In genomic region chr17:64128787-64129514, GRCh38 we compare ENCODE assay signal across 8 cellular contexts. TPM values are rescaled to one million over a fixed set of nuclear protein-coding genes. Genes with fewer than 3 reads are reported as not detected.
DNase-seq lines count a peak whose midpoint lies in the region; ATAC-seq and TF ChIP-seq lines count a peak whose summit lies in the region.

No MANE protein-coding gene starts in this region.

- H3K9me3 ChIP-seq in testis: no peaks in the 10 kb centered on the region

- H3K4me1 ChIP-seq in testis: peaks cover 11% of the 10 kb centered on the region

- ATAC-seq in sciatic nerve: no peak

- no peaks in the 10 kb centered on the region for H3K27me3 ChIP-seq in testis

- in situ Hi-C loops in astrocyte of the spinal cord (cut with HindIII; ENCODE audit: low sequenced_read_pairs): no loop called here

- DNase-seq in DMS53 (lab: John Stamatoyannopoulos, UW) (peak; percentile 44), DMS53 treated with DMSO at 0.1 percent for 48 hours (lab: John Stamatoyannopoulos, UW; ENCODE audit: unreplicated experiment) (no peak), LNCaP clone FGC (ENCODE audit: low read depth) (peak; percentile 91), astrocyte of the spinal cord (ENCODE audit: low read depth, low spot score) (peak; percentile 28), kidney tubule cell (ENCODE audit: low spot score) (peak; percentile 56), testis (peak; percentile 48), NCI-H1092 (lab: John Stamatoyannopoulos, UW) (no peak), sciatic nerve (ENCODE audit: low spot score) (no peak)

- intact Hi-C loops in testis (cut with DNase I; ENCODE audit: low total_unique reads): no loop called here
- intact Hi-C loops in sciatic nerve (cut with DNase I): no loop called here

- no peak for TF ChIP-seq POLR2A in testis (IDR thresholded peaks at IDR 0.05)

- TF ChIP-seq CTCF in LNCaP clone FGC (IDR thresholded peaks at IDR 0.05; ENCODE audit: control insufficient read depth, extremely low read depth, insufficient read depth) (no peak), astrocyte of the spinal cord (IDR thresholded peaks at IDR 0.05; ENCODE audit: low read depth, low read length) (no peak), testis (IDR thresholded peaks at IDR 0.05) (no peak)

- H3K36me3 ChIP-seq in testis (ENCODE audit: low read depth, missing control alignments): no peaks in the 10 kb centered on the region

- peak overlapping the region; percentile 66 for H3K4me3 ChIP-seq in LNCaP clone FGC (ENCODE audit: low read depth, low read length)
- peak overlapping the region; percentile 59 for H3K4me3 ChIP-seq in astrocyte of the spinal cord (ENCODE audit: low read depth, low read length)
- peak overlapping the region; percentile 83 to 95 for H3K4me3 ChIP-seq in testis

- 8% methylated on average over 13 to 15 of the region's 15 CpGs for WGBS in testis, 2 donors

- peak overlapping the region; percentile 89 to 94 for H3K27ac ChIP-seq in testis

RNA-seq across cellular contexts. Expression of gene ERN1, which starts 1.0 kb away (rescaled TPM):
- total RNA-seq in testis: 10 to 100 TPM; 12.8 to 13.0 TPM
- 7.0 TPM for polyA plus RNA-seq in testis (ENCODE audit: insufficient read depth, low read depth, low replicate concordance)
- 22.2 TPM for total RNA-seq in sciatic nerve

Comparison
In these comparisons a context has a peak if more than half of its experiments do, and no peak if none do; other contexts are left out.
1. DNase-seq: peak in DMS53 (single experiment), LNCaP clone FGC (single experiment), astrocyte of the spinal cord (single experiment), kidney tubule cell (single experiment) and testis (single experiment); none in DMS53 treated with DMSO at 0.1 percent for 48 hours (single experiment), NCI-H1092 (single experiment) and sciatic nerve (single experiment).
2. Peak in every context shown above with its lines, with median percentiles within 50 percentile points of each other: H3K4me3 ChIP-seq.